In the genomic region with DNA sequence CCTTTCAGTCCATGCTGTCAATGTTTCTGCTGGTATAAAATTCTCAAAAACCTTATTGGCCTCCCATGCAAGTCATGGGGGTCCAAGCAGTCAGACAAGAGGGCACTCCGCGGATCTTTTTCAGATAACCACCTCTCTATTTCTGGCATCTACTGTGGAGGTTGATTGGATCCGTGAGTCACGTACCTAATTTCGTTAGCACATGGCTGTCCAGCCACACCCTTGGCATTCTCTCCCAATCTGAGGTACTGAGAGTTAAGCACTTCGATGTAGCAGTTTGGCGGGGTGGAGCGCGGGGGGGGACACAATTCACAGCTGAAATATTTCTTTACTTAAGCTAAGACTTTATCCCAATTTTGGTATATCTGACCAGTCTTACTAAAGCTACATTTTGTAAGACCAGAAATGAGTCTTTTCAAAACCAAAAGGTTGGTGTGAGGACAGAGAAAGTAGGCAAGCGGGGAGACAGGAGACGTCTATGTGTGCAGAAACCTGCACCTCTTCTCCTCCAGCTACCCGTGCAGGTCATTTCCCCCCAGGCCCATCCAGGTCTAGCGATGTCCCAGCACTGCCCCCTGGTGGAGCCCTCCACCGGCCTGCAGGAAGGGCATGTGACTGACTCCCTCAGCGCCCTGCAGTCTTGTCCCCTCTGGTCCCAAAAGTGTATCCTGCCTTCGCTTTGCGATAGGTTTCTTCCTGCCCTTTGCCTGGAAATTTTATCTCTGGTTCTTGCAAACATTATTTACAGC, we compare ENCODE assay signal across 8 cellular contexts.
DNase-seq lines count a peak whose midpoint lies in the region; ATAC-seq, FAIRE-seq and TF ChIP-seq lines count a peak whose summit lies in the region.

No MANE protein-coding gene starts in this region.

- no peak overlapping the region for H3K4me3 ChIP-seq in epithelial cell of esophagus (ENCODE audit: low read length)

- peaks cover 5% of the 10 kb centered on the region for H3K4me1 Mint-ChIP-seq in activated CD4-positive, alpha-beta T cell treated with anti-CD3 and anti-CD28 coated beads for 36 hours
- no peaks in the 10 kb centered on the region for H3K4me1 Mint-ChIP-seq in progenitor cell of endocrine pancreas (ENCODE audit: low read depth)

- no peaks in the 10 kb centered on the region for H3K36me3 Mint-ChIP-seq in activated CD4-positive, alpha-beta T cell treated with anti-CD3 and anti-CD28 coated beads for 36 hours (ENCODE audit: low read depth)
- H3K36me3 Mint-ChIP-seq in progenitor cell of endocrine pancreas (ENCODE audit: insufficient read depth): peaks cover 11% of the 10 kb centered on the region

- no peaks in the 10 kb centered on the region for H3K27me3 Mint-ChIP-seq in activated CD4-positive, alpha-beta T cell treated with anti-CD3 and anti-CD28 coated beads for 36 hours
- no peaks in the 10 kb centered on the region for H3K27me3 Mint-ChIP-seq in progenitor cell of endocrine pancreas

- no peak for TF ChIP-seq POLR2A in GM12892 (IDR thresholded peaks at IDR 0.05; ENCODE audit: low read depth, low read length)

- FAIRE-seq in GM12892 (lab: Jason Lieb, UNC): no peak

- POLR2A ChIA-PET in activated CD4-positive, alpha-beta T cell treated with anti-CD3 and anti-CD28 coated beads for 36 hours (lab: Charles Lee): no interaction called here

- no peak overlapping the region for H3K27ac Mint-ChIP-seq in activated CD4-positive, alpha-beta T cell treated with anti-CD3 and anti-CD28 coated beads for 36 hours
- no peak overlapping the region for H3K27ac Mint-ChIP-seq in progenitor cell of endocrine pancreas

- DNase-seq in ELR (ENCODE audit: low read depth) (peak; percentile 33), HT-29 (ENCODE audit: low spot score) (peak; percentile 25), epithelial cell of esophagus (ENCODE audit: low read depth) (peak; percentile 49), progenitor cell of endocrine pancreas (ENCODE audit: low spot score, unreplicated experiment) (peak; percentile 33), GM12892 (ENCODE audit: insufficient read length) (no peak), NOMO-1 (lab: John Stamatoyannopoulos, UW; ENCODE audit: unreplicated experiment in 2 of 2) (no peak), NCI-H2196 (lab: John Stamatoyannopoulos, UW; ENCODE audit: unreplicated experiment) (no peak)
- DNase-seq in activated CD4-positive, alpha-beta T cell treated with anti-CD3 and anti-CD28 coated beads for 36 hours: peak; percentile 74

- intact Hi-C loops in activated CD4-positive, alpha-beta T cell treated with anti-CD3 and anti-CD28 coated beads for 36 hours (cut with DNase I, micrococcal nuclease): loop anchor here (1.0 to 2.0 kb wide), 2 partner anchors 644 to 645 kb away; no protein-coding TSS in a partner anchor

- TF ChIP-seq CTCF in epithelial cell of esophagus (IDR thresholded peaks at IDR 0.05; ENCODE audit: insufficient read depth, low read depth, low read length, missing control alignments): peak; percentile 43
- TF ChIP-seq CTCF in progenitor cell of endocrine pancreas (IDR thresholded peaks at IDR 0.05; ENCODE audit: unreplicated experiment): peak; percentile 54

- peak; percentile 63 for ATAC-seq in activated CD4-positive, alpha-beta T cell treated with anti-CD3 and anti-CD28 coated beads for 36 hours

- peaks cover 8% of the 10 kb centered on the region for H3K9me3 Mint-ChIP-seq in activated CD4-positive, alpha-beta T cell treated with anti-CD3 and anti-CD28 coated beads for 36 hours (ENCODE audit: low read depth)
- no peaks in the 10 kb centered on the region for H3K9me3 Mint-ChIP-seq in progenitor cell of endocrine pancreas (ENCODE audit: low read depth)

- H3K4me3 Mint-ChIP-seq in activated CD4-positive, alpha-beta T cell treated with anti-CD3 and anti-CD28 coated beads for 36 hours: no peak overlapping the region
- H3K4me3 Mint-ChIP-seq in progenitor cell of endocrine pancreas (ENCODE audit: low read depth): no peak overlapping the region

- CTCF ChIA-PET in activated CD4-positive, alpha-beta T cell treated with anti-CD3 and anti-CD28 coated beads for 36 hours (lab: Charles Lee): interaction anchor here (0.5 to 2.3 kb wide), 9 partner anchors 104 to 863 kb away, joined by 3 to 9 read pairs (median 3); no protein-coding TSS in a partner anchor

Comparison
In these comparisons a context has a peak if more than half of its experiments do, and no peak if none do; other contexts are left out.
1. DNase-seq: peak in ELR (single experiment), HT-29 (single experiment), activated CD4-positive, alpha-beta T cell treated with anti-CD3 and anti-CD28 coated beads for 36 hours (single experiment), epithelial cell of esophagus (single experiment) and progenitor cell of endocrine pancreas (single experiment); none in GM12892 (single experiment), NOMO-1 (0 of 2) and NCI-H2196 (single experiment).